11 cellular contexts compared by ENCODE assay signal in genomic region chr1:81505831-81506230, GRCh38.
DNase-seq lines count a peak whose midpoint lies in the region; ATAC-seq, FAIRE-seq and TF ChIP-seq lines count a peak whose summit lies in the region.
"Had no signal": no experiment of that assay in that cellular context is flagged by ENCODE, and none has a peak within 500 bp of the region (broad histone marks: within the 10 kb centered on the region; RNA-seq: fewer than 3 reads in every experiment).

No MANE protein-coding gene starts in this region.

- ATAC-seq in GM19395 (IDR thresholded peaks at IDR 0.05; ENCODE audit: unreplicated experiment) (peak; percentile 98), HG02763 (IDR thresholded peaks at IDR 0.05; ENCODE audit: unreplicated experiment) (peak; percentile 96), HG03442 (IDR thresholded peaks at IDR 0.05; ENCODE audit: unreplicated experiment) (peak; percentile 98), left cardiac atrium (no peak)
- ATAC-seq: HCT116, psoas muscle had no signal

- TF ChIP-seq POLR2A in GM12891 (IDR thresholded peaks at IDR 0.05; ENCODE audit: low read depth, low read length) = no peak

- no peak overlapping the region for H3K27ac Mint-ChIP-seq in endothelial cell (ENCODE audit: unreplicated experiment)

- DNase-seq in GM12891 (ENCODE audit: insufficient read length, low spot score) = peak; percentile 18
- no peak for DNase-seq in left cardiac atrium
- DNase-seq in dedifferentiated amniotic fluid mesenchymal stem cell (ENCODE audit: extremely low spot score) = no peak
- no peak for DNase-seq in endothelial cell (ENCODE audit: low spot score)
- no peak for DNase-seq in NCI-H524 treated with DMSO at 0.1 percent for 48 hours (lab: John Stamatoyannopoulos, UW)
- DNase-seq: psoas muscle, tibial artery had no signal

- H3K36me3 Mint-ChIP-seq in endothelial cell (ENCODE audit: low read depth, unreplicated experiment) = no peaks in the 10 kb centered on the region

- TF ChIP-seq CTCF in endothelial cell (IDR thresholded peaks at IDR 0.05; ENCODE audit: unreplicated experiment) = no peak

- H3K4me3 Mint-ChIP-seq in endothelial cell (ENCODE audit: unreplicated experiment) = no peak overlapping the region

- no peaks in the 10 kb centered on the region for H3K27me3 Mint-ChIP-seq in endothelial cell (ENCODE audit: unreplicated experiment)

- intact Hi-C loops in left cardiac atrium (cut with DNase I) = no loop called here

- FAIRE-seq in GM12891 (lab: Jason Lieb, UNC) = peak; percentile 78

- no peaks in the 10 kb centered on the region for H3K9me3 Mint-ChIP-seq in endothelial cell (ENCODE audit: unreplicated experiment)

- no peaks in the 10 kb centered on the region for H3K4me1 Mint-ChIP-seq in endothelial cell (ENCODE audit: unreplicated experiment)

TF ChIP-seq in GM12891, 5 proteins besides CTCF, POLR2A, EP300 and RAD21:
- TF ChIP-seq PAX5 (IDR thresholded peaks at IDR 0.05; ENCODE audit: insufficient read depth, low read length, severe bottlenecking) (no peak), POU2F2 (IDR thresholded peaks at IDR 0.05; ENCODE audit: low read depth, low read length) (0 out of 2 replicates have a peak, but pooled peaks have one; percentile 23), POLR2AphosphoS5 (IDR thresholded peaks at IDR 0.05; ENCODE audit: low read depth, low read length) (no peak), SPI1 (IDR thresholded peaks at IDR 0.05; ENCODE audit: low read depth, low read length) (peak; percentile 98), TAF1 (IDR thresholded peaks at IDR 0.05; ENCODE audit: low read depth, low read length) (no peak)
TF ChIP-seq in GM12891: peak in this region for 2.

Comparison
In these comparisons a context has a peak if more than half of its experiments do, and no peak if none do; other contexts are left out.
1. ATAC-seq: peak in GM19395 (single experiment), HG02763 (single experiment) and HG03442 (single experiment); none in left cardiac atrium (0 of 2).